Comparison of ENCODE assay signal across 24 cellular contexts in the genomic region with DNA sequence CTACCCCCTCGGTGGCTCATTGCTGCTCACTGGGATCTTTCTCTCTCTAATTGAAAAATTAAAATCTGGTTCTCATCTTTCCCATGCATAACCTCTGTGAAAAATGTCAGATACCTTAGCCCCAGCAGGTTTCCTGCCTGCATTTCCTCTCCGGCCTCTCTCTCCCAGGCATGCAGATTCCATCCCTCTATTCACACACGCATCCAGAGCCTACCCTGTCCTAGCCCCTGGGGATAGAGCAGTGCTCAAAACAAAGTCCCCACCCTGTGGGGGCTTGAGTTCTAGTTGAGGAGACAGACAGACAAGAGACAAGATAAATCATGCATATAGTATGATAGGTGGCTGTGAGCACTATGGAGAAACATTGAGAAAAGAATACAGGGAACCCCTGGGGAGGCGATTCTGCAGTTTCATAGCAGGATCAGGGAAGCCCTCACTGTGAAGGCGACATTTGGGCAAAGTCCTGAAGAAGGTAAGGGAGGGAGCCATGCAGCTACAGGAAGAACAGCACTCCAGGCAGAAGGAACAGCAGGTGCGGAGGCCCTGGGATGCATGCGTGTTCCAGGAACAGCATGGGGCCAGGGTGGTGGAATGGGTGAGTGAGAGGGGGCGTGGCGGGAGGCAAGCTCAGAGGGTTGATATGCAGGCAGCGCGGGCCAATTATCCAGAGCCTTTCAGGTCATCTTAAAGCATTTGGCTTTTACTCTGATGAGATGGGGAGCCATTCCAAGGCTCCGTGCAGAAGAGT. TPM values are rescaled to one million over a fixed set of nuclear protein-coding genes. Genes with fewer than 3 reads are reported as not detected.
A peak's percentile ranks its signal among the peaks of the same experiment; 100 is the strongest.
DNase-seq lines count a peak whose midpoint lies in the region; ATAC-seq, FAIRE-seq and TF ChIP-seq lines count a peak whose summit lies in the region.
"Had no signal": no experiment of that assay in that cellular context is flagged by ENCODE, and none has a peak within 500 bp of the region (broad histone marks: within the 10 kb centered on the region; RNA-seq: fewer than 3 reads in every experiment).

No MANE protein-coding gene starts in this region.

- no peak overlapping the region for H3K14ac ChIP-seq in H1 (ENCODE audit: insufficient read length)

- no peak overlapping the region for H3K23ac ChIP-seq in H1 (ENCODE audit: insufficient read length)

- CTCF ChIA-PET in activated CD8-positive, alpha-beta memory T cell treated with anti-CD3 and anti-CD28 coated beads, Interleukin-2, amount 10 ng/mL, durations not matched to agents 7 days and 5 days (lab: Charles Lee) = interaction anchor here (0.6 to 10.5 kb wide), 19 partner anchors 8 to 323 kb away, joined by 3 to 341 read pairs (median 6); a partner anchor contains a TSS
- CTCF ChIA-PET in H1 (lab: Charles Lee; ENCODE audit: partially characterized antibody) = interaction anchor here (0.7 to 11.0 kb wide), 16 partner anchors 9 to 134 kb away, joined by 3 to 511 read pairs (median 17); a partner anchor contains a TSS

- peak overlapping the region; percentile 66; the same call in 1 of the 2 replicates for H2BK5ac ChIP-seq in H1 (ENCODE audit: low read depth, low read length)

- H3K23me2 ChIP-seq in H1 (ENCODE audit: low read depth, low read length) = peaks cover 4% of the 10 kb centered on the region; the same call in 1 of the 2 replicates

- H2BK120ac ChIP-seq in H1 (replicated peaks; ENCODE audit: low read depth, low read length) = no peak overlapping the region

- H3K18ac ChIP-seq in H1 (ENCODE audit: extremely low read depth, low read length) = peak overlapping the region; percentile 78

- H4K91ac ChIP-seq in H1 (replicated peaks; ENCODE audit: insufficient read length, low read length) = peak overlapping the region; percentile 57

- H3K4me3 ChIP-seq in H7 (ENCODE audit: insufficient read depth, low read depth, low read length) (no peak overlapping the region), H1 (ENCODE audit: extremely low read depth in 1 of 4, insufficient read depth in 2 of 4, low read depth in 3 of 4, low read length in 4 of 4) (no peak overlapping the region), osteoblast (ENCODE audit: insufficient read depth, low read length) (no peak overlapping the region), esophagus muscularis mucosa (no peak overlapping the region)
- H3K4me3 ChIP-seq: K562, mucosa of descending colon, smooth muscle cell, stomach, transverse colon had no signal

- no peak overlapping the region for H3K27ac ChIP-seq in H1 (ENCODE audit: low read depth, low read length)
- H3K27ac ChIP-seq in osteoblast (ENCODE audit: low read depth, low read length) = no peak overlapping the region
- no peak overlapping the region for H3K27ac ChIP-seq in esophagus muscularis mucosa (replicated peaks in 1 of 4)
- H3K27ac ChIP-seq: RWPE1, stomach, transverse colon had no signal

- no peaks in the 10 kb centered on the region for H3K36me3 ChIP-seq in H7 (replicated peaks; ENCODE audit: control insufficient read depth, insufficient read depth, low read length)
- no peaks in the 10 kb centered on the region for H3K36me3 ChIP-seq in H1 (ENCODE audit: control insufficient read depth in 2 of 4, insufficient read depth in 4 of 4, low read length in 3 of 4)
- H3K36me3 ChIP-seq in osteoblast (ENCODE audit: insufficient read depth, low read length) = no peaks in the 10 kb centered on the region
- H3K36me3 ChIP-seq in esophagus muscularis mucosa = no peaks in the 10 kb centered on the region
- H3K36me3 ChIP-seq: stomach, transverse colon had no signal

- H3K4me1 ChIP-seq in H1 (replicated peaks in 1 of 4; ENCODE audit: control insufficient read depth in 3 of 4, insufficient read depth in 4 of 4, low read length in 3 of 4) = peaks cover 16 to 31% (median 23%) of the 10 kb centered on the region in 4 experiments
- H3K4me1 ChIP-seq in osteoblast (ENCODE audit: insufficient read depth, low read length) = no peaks in the 10 kb centered on the region
- H3K4me1 ChIP-seq in esophagus muscularis mucosa = peaks cover 9 to 16% (median 14%) of the 10 kb centered on the region in 4 donors

- H3K4me1 Mint-ChIP-seq in activated CD8-positive, alpha-beta memory T cell treated with anti-CD3 and anti-CD28 coated beads, Interleukin-2, amount 10 ng/mL, durations not matched to agents 7 days and 5 days = peaks cover 42% of the 10 kb centered on the region

- WGBS in H1 (ENCODE audit: extremely low coverage in 1 of 2, insufficient coverage in 1 of 2, insufficient read length in 1 of 2, insufficient replicate concordance in 2 of 2, low coverage in 1 of 2, low lambda C conversion rate in 2 of 2, missing lambda C conversion rate in 1 of 2), 2 experiments = 36% methylated on average over 12 of the region's 12 CpGs; no CpG with 5 or more reads in 1 of the 2 experiments
- WGBS in esophagus muscularis mucosa = 81% methylated on average over 12 of the region's 12 CpGs

- H3K4me2 ChIP-seq in H1 (ENCODE audit: insufficient read depth in 1 of 2, low read depth in 2 of 2, low read length in 2 of 2) = peak overlapping the region; percentile 10 to 33; a peak in 1 of 4 replicates
- no peak overlapping the region for H3K4me2 ChIP-seq in osteoblast (ENCODE audit: insufficient read depth, low read length)
- H3K4me2 ChIP-seq: smooth muscle cell had no signal

- ATAC-seq in activated CD8-positive, alpha-beta memory T cell treated with anti-CD3 and anti-CD28 coated beads, Interleukin-2, amount 10 ng/mL, durations not matched to agents 7 days and 5 days = no peak
- ATAC-seq in left cardiac atrium = no peak
- ATAC-seq: K562 had no signal

- no peak for TF ChIP-seq RAD21 in H1 (IDR thresholded peaks at IDR 0.05 in 1 of 2, conservative IDR thresholded peaks at IDR 0.05 in 1 of 2; ENCODE audit: low read depth in 2 of 2, low read length in 2 of 2)

- TF ChIP-seq EP300 in H1 (IDR thresholded peaks at IDR 0.05; ENCODE audit: borderline replicate concordance in 1 of 2, low read depth in 2 of 2, low read length in 2 of 2) (no peak), esophagus muscularis mucosa (IDR thresholded peaks at IDR 0.05) (no peak)

- H2AFZ ChIP-seq in H1 (ENCODE audit: low read length) = no peak overlapping the region
- no peak overlapping the region for H2AFZ ChIP-seq in osteoblast (ENCODE audit: low read length)

- intact Hi-C loops in esophagus muscularis mucosa (cut with DNase I) (no loop called here), left cardiac atrium (cut with DNase I) (no loop called here)

- no peak overlapping the region for H4K8ac ChIP-seq in H1 (ENCODE audit: extremely low read depth, insufficient read depth, low read length)

- H3K27me3 Mint-ChIP-seq in activated CD8-positive, alpha-beta memory T cell treated with anti-CD3 and anti-CD28 coated beads, Interleukin-2, amount 10 ng/mL, durations not matched to agents 7 days and 5 days = peaks cover 38% of the 10 kb centered on the region

- peak overlapping the region; percentile 61; the same call in 1 of the 2 replicates for H2BK15ac ChIP-seq in H1 (ENCODE audit: low read length)

- no peaks in the 10 kb centered on the region for H3K79me2 ChIP-seq in H1 (ENCODE audit: control insufficient read depth in 1 of 2, insufficient read depth in 2 of 2, low read length in 2 of 2)
- no peaks in the 10 kb centered on the region for H3K79me2 ChIP-seq in osteoblast (ENCODE audit: insufficient read depth, low read length)

- H3K36me3 Mint-ChIP-seq in activated CD8-positive, alpha-beta memory T cell treated with anti-CD3 and anti-CD28 coated beads, Interleukin-2, amount 10 ng/mL, durations not matched to agents 7 days and 5 days = no peaks in the 10 kb centered on the region
- H3K36me3 Mint-ChIP-seq: activated naive CD8-positive, alpha-beta T cell had no signal

- peak overlapping the region; percentile 33 for H3K4ac ChIP-seq in H1 (replicated peaks; ENCODE audit: insufficient read length, low read depth, low read length)

- H2AK5ac ChIP-seq in H1 (ENCODE audit: low read depth, low read length) = peak overlapping the region; percentile 67

- DNase-seq in activated CD8-positive, alpha-beta memory T cell treated with anti-CD3 and anti-CD28 coated beads, Interleukin-2, amount 10 ng/mL, durations not matched to agents 7 days and 5 days = no peak
- DNase-seq in activated CD8-positive, alpha-beta memory T cell treated with anti-CD3 and anti-CD28 coated beads for 24 hours = no peak
- DNase-seq in H7 (peak; percentile 70), H1 (ENCODE audit: low read depth in 1 of 2, low spot score in 2 of 2) (no peak), osteoblast (ENCODE audit: insufficient read length, low spot score, missing footprints) (peak; percentile 65), esophagus muscularis mucosa (ENCODE audit: extremely low spot score) (no peak), left cardiac atrium (no peak), amygdala (lab: John Stamatoyannopoulos, UW) (no peak)
- DNase-seq: activated T-cell treated with anti-CD3 and anti-CD28 coated beads, Interleukin-2, amount 50 U/mL, for 4 hours; COR-L47; GOT3; MM.1S; mucosa of descending colon; NCI-H187; stimulated activated CD4-positive, alpha-beta T cell treated with anti-CD3 and anti-CD28 coated beads, Interleukin-4, amount 100 ng/mL, for 1 hour; stomach; transverse colon had no signal

- H3K27me3 ChIP-seq in H7 (ENCODE audit: control insufficient read depth, insufficient read depth, low read length) (peaks cover 34% of the 10 kb centered on the region), H1 (replicated peaks in 1 of 4; ENCODE audit: control insufficient read depth in 3 of 4, extremely low read depth in 1 of 4, insufficient read depth in 3 of 4, low read length in 3 of 4) (peaks cover 4 to 36% (median 32%) of the 10 kb centered on the region in 4 experiments), osteoblast (ENCODE audit: insufficient read depth, low read length) (peaks cover 30% of the 10 kb centered on the region), esophagus muscularis mucosa (peaks cover 0 to 55% (median 18%) of the 10 kb centered on the region in 4 donors)

- H4K20me1 ChIP-seq in H1 (replicated peaks in 1 of 2; ENCODE audit: control insufficient read depth in 1 of 2, insufficient read depth in 2 of 2, low read length in 2 of 2) = no peaks in the 10 kb centered on the region
- no peaks in the 10 kb centered on the region for H4K20me1 ChIP-seq in osteoblast (ENCODE audit: insufficient read depth, low read length)

- peak overlapping the region; percentile 98; the same call in 1 of the 2 replicates for H2BK20ac ChIP-seq in H1 (ENCODE audit: low read length)

- no peak for TF ChIP-seq POLR2A in H1 (IDR thresholded peaks at IDR 0.05; ENCODE audit: control extremely low read depth in 1 of 2, low read depth in 2 of 2, low read length in 2 of 2)
- TF ChIP-seq POLR2A in esophagus muscularis mucosa (IDR thresholded peaks at IDR 0.05; ENCODE audit: low read depth) = no peak

- no peaks in the 10 kb centered on the region for H3K9me3 ChIP-seq in H1 (ENCODE audit: insufficient read depth in 2 of 2, low read depth in 1 of 2, low read length in 1 of 2)
- H3K9me3 ChIP-seq in osteoblast (ENCODE audit: low read depth, low read length) = no peaks in the 10 kb centered on the region
- H3K9me3 ChIP-seq in esophagus muscularis mucosa = no peaks in the 10 kb centered on the region
- H3K9me3 ChIP-seq: mucosa of descending colon, stomach, transverse colon had no signal

- peak overlapping the region; percentile 60 for H3K4me3 Mint-ChIP-seq in activated CD8-positive, alpha-beta memory T cell treated with anti-CD3 and anti-CD28 coated beads, Interleukin-2, amount 10 ng/mL, durations not matched to agents 7 days and 5 days

- peak overlapping the region; percentile 90 for H3K27ac Mint-ChIP-seq in activated CD8-positive, alpha-beta memory T cell treated with anti-CD3 and anti-CD28 coated beads, Interleukin-2, amount 10 ng/mL, durations not matched to agents 7 days and 5 days
- H3K27ac Mint-ChIP-seq: activated naive CD8-positive, alpha-beta T cell had no signal

- no peak overlapping the region for H3K56ac ChIP-seq in H1 (replicated peaks; ENCODE audit: insufficient read length, low read depth, low read length)

- H3K9me3 Mint-ChIP-seq in activated CD8-positive, alpha-beta memory T cell treated with anti-CD3 and anti-CD28 coated beads, Interleukin-2, amount 10 ng/mL, durations not matched to agents 7 days and 5 days (ENCODE audit: low read depth) = no peaks in the 10 kb centered on the region
- H3K9me3 Mint-ChIP-seq: activated T-cell treated with anti-CD3 and anti-CD28 coated beads, Interleukin-2, amount 50 U/mL, for 4 hours had no signal

- TF ChIP-seq CTCF in H1 (IDR thresholded peaks at IDR 0.05; ENCODE audit: control extremely low read depth in 1 of 3, insufficient read depth in 1 of 3, low read depth in 1 of 3, low read length in 3 of 3) (no peak), osteoblast (IDR thresholded peaks at IDR 0.05; ENCODE audit: extremely low read depth, low read depth, low read length) (no peak), esophagus muscularis mucosa (IDR thresholded peaks at IDR 0.05) (no peak)

- no peak overlapping the region for H4K5ac ChIP-seq in H1 (ENCODE audit: insufficient read length, low read depth, low read length)

- no peaks in the 10 kb centered on the region for H3K79me1 ChIP-seq in H1 (ENCODE audit: low read depth, low read length)

- POLR2A ChIA-PET in H1 (lab: Charles Lee; ENCODE audit: partially characterized antibody) = interaction anchor here (0.8 to 2.7 kb wide), 5 partner anchors 23 to 49 kb away, joined by 3 to 13 read pairs (median 4); no protein-coding TSS in a partner anchor

- FAIRE-seq in H1 (lab: Jason Lieb, UNC) = no peak
- FAIRE-seq: K562 had no signal

- peak overlapping the region; percentile 97; the same call in 1 of the 2 replicates for H2BK12ac ChIP-seq in H1 (ENCODE audit: low read depth, low read length)

- H3K9ac ChIP-seq in H1 (replicated peaks in 1 of 4; ENCODE audit: extremely low read depth in 1 of 4, low read depth in 3 of 4, low read length in 3 of 4) = no peak overlapping the region

RNA-seq across cellular contexts. Expression of a gene that starts 3.5 kb away (rescaled TPM):
- under 1 TPM; 0.07 to 0.12 TPM for total RNA-seq in activated CD8-positive, alpha-beta memory T cell treated with anti-CD3 and anti-CD28 coated beads, Interleukin-2, amount 10 ng/mL, durations not matched to agents 7 days and 5 days
- total RNA-seq in H7 (2014; rRNA removed; shearing (Covaris generic)) = 0.30 and 0.62 TPM in 2 replicates
- 0.40 and 0.43 TPM in 2 replicates for total RNA-seq in H1 (2021; fragmentation: NEBNext Ultra II Directional; extraction: Animal tissue kit (Norgen Biotek cat#: 25700))
- 0.52 and 0.68 TPM in 2 replicates for polyA plus RNA-seq in H1 (2011; rRNA removed)
- 0.67 TPM for polyA plus RNA-seq in H1 (2011; cell fraction: cytosol; rRNA removed)
- polyA plus RNA-seq in H1 (2011; cell fraction: nucleus; rRNA removed) = 1.0 TPM
- 0.37 to 0.74 TPM (median 0.55 TPM) in 4 replicates for polyA plus RNA-seq in H1 (2012, experiment 1 of 2)
- polyA plus RNA-seq in H1 (2012, experiment 2 of 2) = 0.50 TPM
- polyA plus RNA-seq in H1 (2013, experiment 1 of 2) = 0.26 TPM
- polyA plus RNA-seq in H1 (2013, experiment 2 of 2) = 0.26 TPM
- 0.39 and 0.54 TPM in 2 replicates for polyA minus RNA-seq in H1 (2011; rRNA and poly(A)+ RNA removed)
- polyA minus RNA-seq in H1 (2011; cell fraction: cytosol; rRNA and poly(A)+ RNA removed) = not detected
- polyA minus RNA-seq in H1 (2011; cell fraction: nucleus; rRNA and poly(A)+ RNA removed) = 0.70 TPM
- total RNA-seq in osteoblast (not detected in 2 replicates), esophagus muscularis mucosa (not detected), left cardiac atrium (not detected)
- total RNA-seq: activated T-cell treated with anti-CD3 and anti-CD28 coated beads, Interleukin-2, amount 50 U/mL, for 4 hours; Daoy; K562; mucosa of descending colon; NCI-H460; smooth muscle cell; stomach; transverse colon had no signal
- polyA plus RNA-seq: K562, liver, smooth muscle cell, stomach had no signal

RNA-seq across cellular contexts. Expression of a gene that starts 14.8 kb away (rescaled TPM):
- total RNA-seq in activated CD8-positive, alpha-beta memory T cell treated with anti-CD3 and anti-CD28 coated beads, Interleukin-2, amount 10 ng/mL, durations not matched to agents 7 days and 5 days = not detected
- 1.0 and 1.8 TPM in 2 replicates for total RNA-seq in H7 (2014; rRNA removed; shearing (Covaris generic))
- 0.50 and 0.54 TPM in 2 replicates for total RNA-seq in H1 (2021; fragmentation: NEBNext Ultra II Directional; extraction: Animal tissue kit (Norgen Biotek cat#: 25700))
- polyA plus RNA-seq in H1 (2011; rRNA removed) = 1.4 and 2.0 TPM in 2 replicates
- polyA plus RNA-seq in H1 (2011; cell fraction: cytosol; rRNA removed) = 0.88 TPM
- 1.2 TPM for polyA plus RNA-seq in H1 (2011; cell fraction: nucleus; rRNA removed)
- polyA plus RNA-seq in H1 (2012, experiment 1 of 2) = 0.25 to 0.92 TPM (median 0.80 TPM) in 3 of 4 replicates, not detected in the other
- polyA plus RNA-seq in H1 (2012, experiment 2 of 2) = 1.0 TPM
- 1.4 TPM for polyA plus RNA-seq in H1 (2013, experiment 1 of 2)
- 0.94 TPM for polyA plus RNA-seq in H1 (2013, experiment 2 of 2)
- polyA minus RNA-seq in H1 (2011; rRNA and poly(A)+ RNA removed) = 0.35 TPM in 1 of 2 replicates, not detected in the other
- not detected for polyA minus RNA-seq in H1 (2011; cell fraction: cytosol; rRNA and poly(A)+ RNA removed)
- polyA minus RNA-seq in H1 (2011; cell fraction: nucleus; rRNA and poly(A)+ RNA removed) = not detected
- total RNA-seq in osteoblast = not detected in 2 replicates
- total RNA-seq in esophagus muscularis mucosa = 1 to 10 TPM in 1 of 4 donors, under 1 TPM in 2, not detected in 1; 0.66 to 2.5 (median 0.84) TPM
- under 1 TPM; 0.24 to 0.27 TPM for total RNA-seq in left cardiac atrium
- total RNA-seq: Daoy, K562, liver, NCI-H460 had no signal
- polyA plus RNA-seq: K562, liver had no signal

RNA-seq across cellular contexts. Expression of a gene that starts 44.2 kb away (rescaled TPM):
- total RNA-seq in activated CD8-positive, alpha-beta memory T cell treated with anti-CD3 and anti-CD28 coated beads, Interleukin-2, amount 10 ng/mL, durations not matched to agents 7 days and 5 days = under 1 TPM in 1 of 2 experiments, not detected in 1; 0.07 TPM
- total RNA-seq in H7 (2014; rRNA removed; shearing (Covaris generic)) = 103 and 171 TPM in 2 replicates
- total RNA-seq in H1 (2021; fragmentation: NEBNext Ultra II Directional; extraction: Animal tissue kit (Norgen Biotek cat#: 25700)) = 32.3 and 33.8 TPM in 2 replicates
- 22.3 and 39.4 TPM in 2 replicates for polyA plus RNA-seq in H1 (2011; rRNA removed)
- 30.1 TPM for polyA plus RNA-seq in H1 (2011; cell fraction: cytosol; rRNA removed)
- 56.2 TPM for polyA plus RNA-seq in H1 (2011; cell fraction: nucleus; rRNA removed)
- 20.6 to 29.9 TPM (median 28.3 TPM) in 4 replicates for polyA plus RNA-seq in H1 (2012, experiment 1 of 2)
- polyA plus RNA-seq in H1 (2012, experiment 2 of 2) = 24.1 TPM
- 65.1 TPM for polyA plus RNA-seq in H1 (2013, experiment 1 of 2)
- polyA plus RNA-seq in H1 (2013, experiment 2 of 2) = 59.8 TPM
- polyA minus RNA-seq in H1 (2011; rRNA and poly(A)+ RNA removed) = 14.4 and 15.8 TPM in 2 replicates
- 22.8 TPM for polyA minus RNA-seq in H1 (2011; cell fraction: cytosol; rRNA and poly(A)+ RNA removed)
- 18.1 TPM for polyA minus RNA-seq in H1 (2011; cell fraction: nucleus; rRNA and poly(A)+ RNA removed)
- total RNA-seq in osteoblast (3.5 and 6.5 TPM in 2 replicates), esophagus muscularis mucosa (under 1 TPM in 2 of 4 donors, not detected in 2; 0.17 to 0.29 TPM), left cardiac atrium (under 1 TPM in 1 of 2 donors, not detected in 1; 0.13 TPM)
- total RNA-seq: NCI-H460 had no signal

Comparison
In these comparisons a context has a peak if more than half of its experiments do, and no peak if none do; other contexts are left out.
1. DNase-seq: peak in H7 (single experiment) and osteoblast (single experiment); none in activated CD8-positive, alpha-beta memory T cell treated with anti-CD3 and anti-CD28 coated beads, Interleukin-2, amount 10 ng/mL, durations not matched to agents 7 days and 5 days (single experiment), activated CD8-positive, alpha-beta memory T cell treated with anti-CD3 and anti-CD28 coated beads for 24 hours (single experiment), H1 (0 of 2), esophagus muscularis mucosa (single experiment), left cardiac atrium (single experiment) and amygdala (0 of 56).